In the genomic region with DNA sequence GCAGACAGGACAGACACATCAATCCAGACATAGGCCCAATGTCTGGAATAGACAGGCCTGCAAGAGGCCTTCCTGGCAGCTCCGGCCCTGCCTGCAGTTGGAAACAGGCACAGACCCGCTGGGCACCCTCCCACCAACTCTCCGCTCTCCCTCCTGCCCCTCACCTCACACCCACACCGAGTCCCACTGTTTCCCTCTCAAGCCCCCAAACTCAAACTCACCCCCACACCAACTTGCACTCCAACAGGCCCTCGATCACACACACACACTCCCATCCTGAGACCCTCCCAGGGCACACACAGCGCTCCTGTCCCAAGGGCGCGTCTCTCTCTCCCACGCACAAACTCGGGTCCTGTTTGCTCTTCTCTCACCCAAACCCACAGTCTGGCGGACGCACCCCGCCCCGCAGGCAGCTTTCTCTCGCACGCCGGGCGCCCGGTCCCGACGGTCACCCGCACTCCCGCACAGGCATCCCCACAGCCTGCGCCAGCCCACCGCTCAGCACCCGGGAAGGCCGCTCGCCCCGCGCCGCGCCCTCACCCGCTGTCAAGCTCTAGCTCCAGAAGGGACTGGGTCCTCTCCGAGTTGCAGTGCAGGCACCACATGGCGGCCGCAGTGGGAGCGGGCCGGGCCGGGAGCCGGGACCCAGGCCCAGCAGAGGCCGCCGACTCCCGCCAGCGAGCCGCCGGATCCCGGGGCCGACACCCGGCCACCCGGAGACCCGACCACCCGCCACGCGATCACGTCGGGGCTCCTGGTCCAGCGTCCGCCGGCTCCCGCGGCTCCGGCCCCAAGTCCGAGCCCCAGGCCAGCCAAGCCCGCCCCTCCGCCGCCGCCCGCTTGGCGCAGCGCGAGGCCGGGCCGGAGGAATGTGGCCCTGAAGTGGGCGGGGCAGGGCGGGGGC, we compare ENCODE assay signal across 8 cellular contexts.
DNase-seq lines count a peak whose midpoint lies in the region; ATAC-seq and TF ChIP-seq lines count a peak whose summit lies in the region.

No MANE protein-coding gene starts in this region.

- no peaks in the 10 kb centered on the region for H3K9me3 Mint-ChIP-seq in activated naive CD4-positive, alpha-beta T cell treated with anti-CD3 and anti-CD28 coated beads, Interleukin-2, amount 50 U/mL, for 24 hours

- peak overlapping the region; percentile 87 for H3K9ac ChIP-seq in skeletal muscle satellite cell (ENCODE audit: low read depth, low read length)

- peaks cover 3% of the 10 kb centered on the region for H3K4me1 ChIP-seq in ACC112 (ENCODE audit: control insufficient read depth, insufficient read depth, low read length, unreplicated experiment)
- H3K4me1 ChIP-seq in hepatocyte (ENCODE audit: insufficient read depth), result peaks cover 40% of the 10 kb centered on the region
- peaks cover 19% of the 10 kb centered on the region for H3K4me1 ChIP-seq in skeletal muscle satellite cell (ENCODE audit: control insufficient read depth, insufficient read depth, low read length)

- peak; percentile 34 for DNase-seq in hepatocyte (ENCODE audit: low spot score)
- no peak for DNase-seq in NOMO-1 treated with dmso at 0.1 percent for 144 hours (lab: John Stamatoyannopoulos, UW; ENCODE audit: unreplicated experiment)
- no peak for DNase-seq in NCI-H187 (lab: John Stamatoyannopoulos, UW)

- H3K79me2 ChIP-seq in ACC112 (ENCODE audit: control insufficient read depth, insufficient read depth, low read length, unreplicated experiment) (peaks cover 36% of the 10 kb centered on the region), hepatocyte (peaks cover 48% of the 10 kb centered on the region)

- no peaks in the 10 kb centered on the region for H3K36me3 ChIP-seq in ACC112 (ENCODE audit: insufficient read depth, low read length)
- H3K36me3 ChIP-seq in hepatocyte (replicated peaks; ENCODE audit: insufficient read depth, low read depth), result no peaks in the 10 kb centered on the region
- no peaks in the 10 kb centered on the region for H3K36me3 ChIP-seq in skeletal muscle satellite cell (ENCODE audit: insufficient read depth, low read length)

- TF ChIP-seq CTCF in hepatocyte (IDR thresholded peaks at IDR 0.05; ENCODE audit: poor library complexity), result no peak

- H3K4me3 ChIP-seq in ACC112 (ENCODE audit: low read depth, low read length) (peak overlapping the region; percentile 90), hepatocyte (peak overlapping the region; percentile 97), skeletal muscle satellite cell (ENCODE audit: low read length) (peak overlapping the region; percentile 78)

- no peaks in the 10 kb centered on the region for H3K27me3 Mint-ChIP-seq in activated naive CD4-positive, alpha-beta T cell treated with anti-CD3 and anti-CD28 coated beads, Interleukin-2, amount 50 U/mL, for 24 hours

- 7% methylated on average over 33 of the region's 75 CpGs for WGBS in hepatocyte (ENCODE audit: low lambda C conversion rate, missing lambda C conversion rate)

- H3K4me1 Mint-ChIP-seq in activated naive CD4-positive, alpha-beta T cell treated with anti-CD3 and anti-CD28 coated beads, Interleukin-2, amount 50 U/mL, for 24 hours, result peaks cover 72% of the 10 kb centered on the region

- H3K4me2 ChIP-seq in hepatocyte (peak overlapping the region; percentile 98), skeletal muscle satellite cell (ENCODE audit: low read length) (peak overlapping the region; percentile 89)

- H4K20me1 ChIP-seq in hepatocyte (ENCODE audit: insufficient read depth, poor library complexity, severe bottlenecking), result peaks cover 26% of the 10 kb centered on the region

- ATAC-seq in GM19324 (IDR thresholded peaks at IDR 0.05; ENCODE audit: low FRiP score, unreplicated experiment) (peak; percentile 29), HG03432 (IDR thresholded peaks at IDR 0.05; ENCODE audit: unreplicated experiment) (peak; percentile 29)

- H3K4me3 Mint-ChIP-seq in activated naive CD4-positive, alpha-beta T cell treated with anti-CD3 and anti-CD28 coated beads, Interleukin-2, amount 50 U/mL, for 24 hours, result peak overlapping the region; percentile 85

- H2AFZ ChIP-seq in ACC112 (ENCODE audit: low read length, unreplicated experiment), result peak overlapping the region; percentile 92
- H2AFZ ChIP-seq in hepatocyte, result peak overlapping the region; percentile 80

- H3K27me3 ChIP-seq in ACC112 (ENCODE audit: insufficient read depth, low read length) (0 out of 2 replicates have a peak, but pooled peaks cover 6% of the 10 kb centered on the region), hepatocyte (no peaks in the 10 kb centered on the region), skeletal muscle satellite cell (ENCODE audit: control insufficient read depth, insufficient read depth, low read length) (peaks cover 15% of the 10 kb centered on the region)

- no peaks in the 10 kb centered on the region for H3K9me2 ChIP-seq in hepatocyte (replicated peaks; ENCODE audit: insufficient read depth)

- H3K27ac Mint-ChIP-seq in activated naive CD4-positive, alpha-beta T cell treated with anti-CD3 and anti-CD28 coated beads, Interleukin-2, amount 50 U/mL, for 24 hours, result no peak overlapping the region

- H3K9me3 ChIP-seq in hepatocyte (ENCODE audit: low read depth) (no peaks in the 10 kb centered on the region), skeletal muscle satellite cell (replicated peaks; ENCODE audit: low read length) (no peaks in the 10 kb centered on the region)

- no peaks in the 10 kb centered on the region for H3K36me3 Mint-ChIP-seq in activated naive CD4-positive, alpha-beta T cell treated with anti-CD3 and anti-CD28 coated beads, Interleukin-2, amount 50 U/mL, for 24 hours

- H3K27ac ChIP-seq in ACC112 (ENCODE audit: low read depth, low read length) (no peak overlapping the region), hepatocyte (peak overlapping the region; percentile 93)
